ENCODE assay signal across 7 cellular contexts in genomic region chr18:57585846-57586242, GRCh38. TPM values are rescaled to one million over a fixed set of nuclear protein-coding genes. Genes with fewer than 3 reads are reported as not detected.
A peak's percentile ranks its signal among the peaks of the same experiment; 100 is the strongest.
DNase-seq lines count a peak whose midpoint lies in the region; ATAC-seq, FAIRE-seq and TF ChIP-seq lines count a peak whose summit lies in the region.

No MANE protein-coding gene starts in this region.

- H4K20me1 ChIP-seq in astrocyte (ENCODE audit: insufficient read depth, low read length) = no peaks in the 10 kb centered on the region

- H3K9ac ChIP-seq in astrocyte (ENCODE audit: low read length) = peak overlapping the region; percentile 88

- peak overlapping the region; percentile 75 for H3K4me3 ChIP-seq in astrocyte (ENCODE audit: insufficient read depth, low read depth, low read length)
- H3K4me3 ChIP-seq in thoracic aorta = peak overlapping the region; percentile 98

- H3K27me3 ChIP-seq in astrocyte (ENCODE audit: insufficient read depth, low read length) = no peaks in the 10 kb centered on the region
- H3K27me3 ChIP-seq in thoracic aorta (replicated peaks; ENCODE audit: insufficient read depth) = no peaks in the 10 kb centered on the region

- ATAC-seq in GM18502 (IDR thresholded peaks at IDR 0.05; ENCODE audit: poor library complexity, unreplicated experiment) (peak; percentile 4), HG03442 (IDR thresholded peaks at IDR 0.05; ENCODE audit: unreplicated experiment) (peak; percentile 3), left lobe of liver (peak; percentile 2), thoracic aorta (ENCODE audit: insufficient number of reproducible peaks, low FRiP score, low read depth) (no peak)

- H2AFZ ChIP-seq in astrocyte (ENCODE audit: low read depth, low read length) = peak overlapping the region; percentile 91

- H3K27me3 Mint-ChIP-seq in astrocyte (ENCODE audit: low read depth, unreplicated experiment) = no peaks in the 10 kb centered on the region

- FAIRE-seq in astrocyte (lab: Jason Lieb, UNC) = no peak

- peak overlapping the region; percentile 88 for H3K4me3 Mint-ChIP-seq in astrocyte (ENCODE audit: unreplicated experiment)

- H3K36me3 ChIP-seq in astrocyte (ENCODE audit: insufficient read depth, low read length) = peaks cover 3% of the 10 kb centered on the region
- H3K36me3 ChIP-seq in thoracic aorta = no peaks in the 10 kb centered on the region

- H3K4me1 ChIP-seq in astrocyte (ENCODE audit: insufficient read depth, low read length) (peaks cover 9% of the 10 kb centered on the region), thoracic aorta (ENCODE audit: control insufficient read depth in 1 of 2, low read depth in 2 of 2) (peaks cover 12 to 14% of the 10 kb centered on the region in 2 donors)

- TF ChIP-seq CTCF in astrocyte (IDR thresholded peaks at IDR 0.05; ENCODE audit: insufficient read depth, low read depth, low read length) (no peak), thoracic aorta (IDR thresholded peaks at IDR 0.05) (no peak)

- DNase-seq in astrocyte (ENCODE audit: low read depth) = no peak
- DNase-seq in left lobe of liver (ENCODE audit: low spot score) = no peak
- no peak for DNase-seq in thoracic aorta (ENCODE audit: low spot score)
- no peak for DNase-seq in EL
- no peak for DNase-seq in NCI-H446 (lab: John Stamatoyannopoulos, UW)

- peak overlapping the region; percentile 87 for H3K4me2 ChIP-seq in astrocyte (ENCODE audit: low read length)

- peaks cover 6% of the 10 kb centered on the region for H3K4me1 Mint-ChIP-seq in astrocyte (ENCODE audit: low read depth, unreplicated experiment)

- no peaks in the 10 kb centered on the region for H3K9me3 Mint-ChIP-seq in astrocyte (ENCODE audit: unreplicated experiment)

- H3K79me2 ChIP-seq in astrocyte (ENCODE audit: insufficient read depth, low read length) = no peaks in the 10 kb centered on the region

- peak overlapping the region; percentile 53 for H3K27ac Mint-ChIP-seq in astrocyte (ENCODE audit: unreplicated experiment)

- H3K27ac ChIP-seq in astrocyte (ENCODE audit: low read depth, low read length) = peak overlapping the region; percentile 69
- H3K27ac ChIP-seq in thoracic aorta = peak overlapping the region; percentile 86 to 88

- H3K36me3 Mint-ChIP-seq in astrocyte (ENCODE audit: low read depth, unreplicated experiment) = peaks cover 4% of the 10 kb centered on the region

- H3K9me3 ChIP-seq in astrocyte (ENCODE audit: insufficient read depth, low read depth, low read length) = no peaks in the 10 kb centered on the region
- no peaks in the 10 kb centered on the region for H3K9me3 ChIP-seq in thoracic aorta

RNA-seq across cellular contexts. Expression of gene FECH, which starts 0.7 kb away (rescaled TPM):
- 25.1 and 31.7 TPM in 2 replicates for total RNA-seq in astrocyte
- 31.5 TPM for total RNA-seq in left lobe of liver
- 10 to 100 TPM; 34.4 to 39.6 TPM for total RNA-seq in thoracic aorta

RNA-seq across cellular contexts. Expression of gene NARS1, which starts 35.8 kb away (rescaled TPM):
- total RNA-seq in astrocyte (223 and 224 TPM in 2 replicates), left lobe of liver (36.9 TPM), thoracic aorta (100 to 1,000 TPM in 1 of 2 donors, 10 to 100 TPM in 1; 65.0 to 116 TPM)
